8 cellular contexts compared by ENCODE assay signal in the genomic region with DNA sequence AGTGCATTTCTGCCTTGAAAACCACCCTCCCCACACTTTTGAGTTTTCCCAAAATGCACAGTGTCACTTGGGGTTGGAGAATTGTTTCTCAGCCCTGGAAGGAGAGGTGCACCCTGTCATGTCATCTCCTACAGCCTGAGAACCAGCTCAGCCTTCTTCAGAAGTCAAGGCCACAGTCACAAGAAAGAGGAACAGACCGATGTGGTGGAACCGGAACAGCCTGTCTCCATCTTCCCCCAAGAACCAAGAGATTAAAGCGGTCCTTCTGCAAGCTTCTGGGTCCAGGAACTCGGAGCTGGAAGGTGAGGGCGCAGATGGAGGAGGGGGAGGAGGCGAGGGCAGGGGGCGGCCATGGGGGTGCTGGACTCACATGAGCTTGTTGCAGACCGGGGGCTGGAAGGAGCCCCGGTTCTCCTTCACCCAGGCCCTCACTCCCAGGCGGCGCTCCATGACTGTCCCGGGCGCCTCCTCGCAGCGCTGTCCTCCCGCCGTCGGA. TPM values are rescaled to one million over a fixed set of nuclear protein-coding genes. Genes with fewer than 3 reads are reported as not detected.
DNase-seq lines count a peak whose midpoint lies in the region; ATAC-seq and TF ChIP-seq lines count a peak whose summit lies in the region.

No MANE protein-coding gene starts in this region.

- peak; percentile 61 for TF ChIP-seq POLR2A in GM18526 (IDR thresholded peaks at IDR 0.05; ENCODE audit: extremely low read depth, insufficient read length)

- DNase-seq in activated naive CD8-positive, alpha-beta T cell treated with anti-CD3 and anti-CD28 coated beads, Interleukin-2, amount 10 ng/mL, durations not matched to agents 7 days and 5 days: no peak
- no peak for DNase-seq in stimulated activated naive CD8-positive, alpha-beta T cell treated with anti-CD3 and anti-CD28 coated beads, Interleukin-15, Interleukin-2, amounts not matched to agents 100 U/mL and 50 U/mL, for 24 hours
- DNase-seq in NCI-H226 (no peak), GM19238 (ENCODE audit: insufficient read length, low spot score) (no peak), COR-L47 (lab: John Stamatoyannopoulos, UW) (no peak)

- H3K4me3 Mint-ChIP-seq in activated naive CD8-positive, alpha-beta T cell treated with anti-CD3 and anti-CD28 coated beads, Interleukin-2, amount 10 ng/mL, durations not matched to agents 7 days and 5 days: peak overlapping the region; percentile 79

- no peaks in the 10 kb centered on the region for H3K9me3 ChIP-seq in iPS-18c (ENCODE audit: control insufficient read depth, insufficient read depth, low read length)

- H3K36me3 Mint-ChIP-seq in activated naive CD8-positive, alpha-beta T cell treated with anti-CD3 and anti-CD28 coated beads, Interleukin-2, amount 10 ng/mL, durations not matched to agents 7 days and 5 days: no peaks in the 10 kb centered on the region

- peaks cover 16% of the 10 kb centered on the region for H3K4me1 Mint-ChIP-seq in activated naive CD8-positive, alpha-beta T cell treated with anti-CD3 and anti-CD28 coated beads, Interleukin-2, amount 10 ng/mL, durations not matched to agents 7 days and 5 days

- H3K27me3 Mint-ChIP-seq in activated naive CD8-positive, alpha-beta T cell treated with anti-CD3 and anti-CD28 coated beads, Interleukin-2, amount 10 ng/mL, durations not matched to agents 7 days and 5 days: peaks cover 33% of the 10 kb centered on the region

- peak; percentile 32 for ATAC-seq in HG03159 (IDR thresholded peaks at IDR 0.05; ENCODE audit: unreplicated experiment)
- ATAC-seq in activated naive CD8-positive, alpha-beta T cell treated with anti-CD3 and anti-CD28 coated beads, Interleukin-2, amount 10 ng/mL, durations not matched to agents 7 days and 5 days (ENCODE audit: low read depth): peak; percentile 43
- peak; percentile 28 for ATAC-seq in stimulated activated naive CD8-positive, alpha-beta T cell treated with anti-CD3 and anti-CD28 coated beads, Interleukin-15, Interleukin-2, amounts not matched to agents 100 U/mL and 50 U/mL, for 24 hours

- peak overlapping the region; percentile 67 for H3K4me3 ChIP-seq in iPS-18c (ENCODE audit: insufficient read depth, low read depth, low read length)

- POLR2A ChIA-PET in activated naive CD8-positive, alpha-beta T cell treated with anti-CD3 and anti-CD28 coated beads, Interleukin-2, amount 10 ng/mL, durations not matched to agents 7 days and 5 days (lab: Charles Lee): interaction anchor here (0.6 to 1.0 kb wide), 2 partner anchors 17 to 18 kb away, joined by 3 read pairs; no protein-coding TSS in a partner anchor

- no peaks in the 10 kb centered on the region for H3K9me3 Mint-ChIP-seq in activated naive CD8-positive, alpha-beta T cell treated with anti-CD3 and anti-CD28 coated beads, Interleukin-2, amount 10 ng/mL, durations not matched to agents 7 days and 5 days

- H3K27ac Mint-ChIP-seq in activated naive CD8-positive, alpha-beta T cell treated with anti-CD3 and anti-CD28 coated beads, Interleukin-2, amount 10 ng/mL, durations not matched to agents 7 days and 5 days: no peak overlapping the region

RNA-seq across cellular contexts. Expression of gene HAAO, which starts 0.2 kb away (rescaled TPM):
- total RNA-seq in activated naive CD8-positive, alpha-beta T cell treated with anti-CD3 and anti-CD28 coated beads, Interleukin-2, amount 10 ng/mL, durations not matched to agents 7 days and 5 days: under 1 TPM in 1 of 2 experiments, not detected in 1; 0.28 TPM

RNA-seq across cellular contexts. Expression of gene OXER1, which starts 28.2 kb away (rescaled TPM):
- not detected for total RNA-seq in activated naive CD8-positive, alpha-beta T cell treated with anti-CD3 and anti-CD28 coated beads, Interleukin-2, amount 10 ng/mL, durations not matched to agents 7 days and 5 days
